Comparison of ENCODE assay signal across 8 cellular contexts in the genomic region with DNA sequence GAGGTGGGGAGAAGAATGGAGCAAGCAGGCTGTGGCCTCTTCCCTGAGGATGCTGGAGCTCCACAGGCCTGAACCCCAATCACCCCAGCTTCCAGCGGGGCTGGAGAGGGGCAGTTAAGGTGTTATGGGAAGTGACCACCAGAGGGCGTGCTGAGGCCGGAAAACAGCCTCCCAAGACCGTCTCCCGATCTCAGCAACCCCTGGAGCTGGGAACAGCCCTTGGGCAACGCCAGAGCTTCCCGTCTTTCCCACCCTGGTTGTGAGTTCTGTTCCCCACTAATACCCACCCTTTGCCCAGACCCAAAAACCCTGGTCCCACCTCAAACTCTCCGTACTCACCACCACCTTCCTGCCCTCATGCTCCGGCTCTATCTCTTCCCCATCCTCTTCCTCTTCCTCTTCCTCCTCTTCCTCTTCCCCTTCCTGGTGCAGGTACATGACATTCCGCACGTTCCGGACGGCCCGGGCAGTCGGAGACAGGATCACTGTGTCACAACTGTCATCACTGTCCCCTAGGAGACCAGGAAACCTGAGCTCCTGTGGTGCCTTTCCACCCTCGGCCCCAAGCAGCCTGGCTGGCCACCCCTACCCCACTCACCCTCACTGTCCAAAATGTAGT.
DNase-seq lines count a peak whose midpoint lies in the region; ATAC-seq and TF ChIP-seq lines count a peak whose summit lies in the region.

No MANE protein-coding gene starts in this region.

- H3K27me3 Mint-ChIP-seq in nephron (ENCODE audit: low read depth), result no peaks in the 10 kb centered on the region

- H3K4me3 Mint-ChIP-seq in nephron, result no peak overlapping the region

- ATAC-seq in GM21423 (IDR thresholded peaks at IDR 0.05; ENCODE audit: unreplicated experiment), result no peak

- peak; percentile 72 for TF ChIP-seq CTCF in HL-60 (IDR thresholded peaks at IDR 0.05; ENCODE audit: insufficient read depth, low read length)
- peak; percentile 83 to 93 (median 85) for TF ChIP-seq CTCF in nephron (IDR thresholded peaks at IDR 0.05; ENCODE audit: unreplicated experiment in 3 of 3)

- H3K4me1 ChIP-seq in BLaER1 treated with 17β-estradiol and CSF1 and Interleukin-3, amounts not matched to agents 10 nM and 100 nM, result peaks cover 14 to 56% (median 30%) of the 10 kb centered on the region in 10 experiments
- peaks cover 34 to 84% (median 81%) of the 10 kb centered on the region in 5 donors for H3K4me1 ChIP-seq in subcutaneous abdominal adipose tissue (ENCODE audit: control insufficient read depth in 5 of 5, insufficient read depth in 5 of 5, low read length in 5 of 5)

- H4K20me1 ChIP-seq in BLaER1 treated with 17β-estradiol and CSF1 and Interleukin-3, amounts not matched to agents 10 nM and 100 nM, result peaks cover 0 to 45% (median 5%) of the 10 kb centered on the region in 11 experiments; a peak in 8 of 22 replicates

- peak overlapping the region in 6 of 11 experiments; percentile 10 to 49 (median 26); a peak in 7 of 22 replicates for H3K27ac ChIP-seq in BLaER1 treated with 17β-estradiol and CSF1 and Interleukin-3, amounts not matched to agents 10 nM and 100 nM
- H3K27ac ChIP-seq in HL-60 (replicated peaks) (no peak overlapping the region), subcutaneous abdominal adipose tissue (ENCODE audit: low read depth, low read length) (peak overlapping the region; percentile 93)

- peak overlapping the region in 8 of 11 experiments; percentile 9 to 58 (median 46); a peak in 10 of 22 replicates for H3K9ac ChIP-seq in BLaER1 treated with 17β-estradiol and CSF1 and Interleukin-3, amounts not matched to agents 10 nM and 100 nM
- H3K9ac ChIP-seq in subcutaneous abdominal adipose tissue (ENCODE audit: low read length in 5 of 5), result peak overlapping the region in 3 of 5 donors; percentile 5 to 84 (median 55)

- H3K4me3 ChIP-seq in BLaER1 treated with 17β-estradiol and CSF1 and Interleukin-3, amounts not matched to agents 10 nM and 100 nM, result peak overlapping the region in 6 of 10 experiments; percentile 8 to 37 (median 35); a peak in 7 of 20 replicates
- H3K4me3 ChIP-seq in HL-60 (replicated peaks; ENCODE audit: insufficient read depth, low read length), result no peak overlapping the region
- peak overlapping the region; percentile 47 to 68 (median 55) for H3K4me3 ChIP-seq in subcutaneous abdominal adipose tissue (ENCODE audit: low read depth in 1 of 5, low read length in 5 of 5)

- no peaks in the 10 kb centered on the region for H3K27me3 ChIP-seq in BLaER1 treated with 17β-estradiol and CSF1 and Interleukin-3, amounts not matched to agents 10 nM and 100 nM
- H3K27me3 ChIP-seq in HL-60 (ENCODE audit: insufficient read depth, poor library complexity, severe bottlenecking), result no peaks in the 10 kb centered on the region
- H3K27me3 ChIP-seq in subcutaneous abdominal adipose tissue (ENCODE audit: control insufficient read depth in 5 of 5, insufficient read depth in 4 of 5, low read length in 5 of 5), result peaks cover 0 to 3% (median 0%) of the 10 kb centered on the region in 5 donors

- peaks cover 20 to 72% (median 45%) of the 10 kb centered on the region in 11 experiments; a peak in 21 of 22 replicates for H3K36me3 ChIP-seq in BLaER1 treated with 17β-estradiol and CSF1 and Interleukin-3, amounts not matched to agents 10 nM and 100 nM
- H3K36me3 ChIP-seq in subcutaneous abdominal adipose tissue (ENCODE audit: control insufficient read depth in 5 of 5, insufficient read depth in 5 of 5, low read length in 5 of 5), result peaks cover 0 to 87% (median 62%) of the 10 kb centered on the region in 5 donors

- DNase-seq in HL-60 (ENCODE audit: low read depth in 1 of 2, low spot score in 1 of 2) (peak; percentile 42 to 54), OCI-M2 (lab: John Stamatoyannopoulos, UW; ENCODE audit: unreplicated experiment) (peak; percentile 30), fibroblast of gingiva (ENCODE audit: low read depth) (peak; percentile 76)
- DNase-seq in activated T-cell treated with anti-CD3 and anti-CD28 coated beads, Interleukin-2, amount 50 U/mL, for 48 hours, result peak; percentile 80 to 81

- no peaks in the 10 kb centered on the region for H3K9me3 ChIP-seq in BLaER1 treated with 17β-estradiol and CSF1 and Interleukin-3, amounts not matched to agents 10 nM and 100 nM (replicated peaks in 1 of 11)
- H3K9me3 ChIP-seq in subcutaneous abdominal adipose tissue (ENCODE audit: control insufficient read depth in 5 of 5, low read length in 5 of 5), result no peaks in the 10 kb centered on the region

- peaks cover 77% of the 10 kb centered on the region for H3K4me1 Mint-ChIP-seq in nephron

- peak overlapping the region; percentile 58 to 88 (median 64) for H3K27ac Mint-ChIP-seq in nephron

- peak overlapping the region; percentile 34 to 83 (median 73); a peak in 21 of 22 replicates for H3K4me2 ChIP-seq in BLaER1 treated with 17β-estradiol and CSF1 and Interleukin-3, amounts not matched to agents 10 nM and 100 nM

- H3K36me3 Mint-ChIP-seq in nephron (ENCODE audit: low read depth), result peaks cover 29% of the 10 kb centered on the region

- no peaks in the 10 kb centered on the region for H3K9me3 Mint-ChIP-seq in nephron

Comparison
In these comparisons a context has a peak if more than half of its experiments do, and no peak if none do; other contexts are left out.
1. DNase-seq: peak in every context shown above with its lines; median percentile 80 in activated T-cell treated with anti-CD3 and anti-CD28 coated beads, Interleukin-2, amount 50 U/mL, for 48 hours; 76 in fibroblast of gingiva; 48 in HL-60; 30 in OCI-M2.